In the genomic region with DNA sequence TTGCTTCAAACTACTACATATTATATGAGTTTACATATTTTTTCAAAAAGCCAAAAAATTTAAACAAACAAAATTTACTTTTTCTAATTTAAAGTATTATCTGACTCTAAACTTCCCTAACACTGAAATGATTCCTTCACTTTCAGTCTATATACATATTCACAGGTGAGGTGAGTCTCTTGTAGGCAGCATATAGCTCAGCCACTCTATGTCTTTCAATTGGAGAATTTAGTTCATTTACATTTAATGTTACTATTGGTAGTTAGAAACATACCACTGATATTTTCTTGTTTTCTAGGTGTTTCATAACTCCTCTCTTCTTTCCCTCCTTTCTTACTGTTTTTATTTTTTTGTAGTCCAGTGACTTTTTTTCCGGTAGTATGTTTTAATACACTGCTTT, we compare ENCODE assay signal across 28 cellular contexts.
"Had no signal": no experiment of that assay in that cellular context is flagged by ENCODE, and none has a peak within 500 bp of the region (broad histone marks: within the 10 kb centered on the region; RNA-seq: fewer than 3 reads in every experiment).

No MANE protein-coding gene starts in this region.

- FAIRE-seq: endometrium, endothelial cell of umbilical vein, frontal cortex had no signal

- H3K27me3 ChIP-seq: dorsolateral prefrontal cortex, esophagus muscularis mucosa, esophagus squamous epithelium, foreskin keratinocyte, gastrocnemius medialis, gastroesophageal sphincter, heart left ventricle, heart right ventricle, hepatocyte had no signal

- H3K36me3 ChIP-seq: esophagus muscularis mucosa, esophagus squamous epithelium, gastrocnemius medialis, gastroesophageal sphincter, heart left ventricle, heart right ventricle had no signal

- H3K27ac ChIP-seq: coronary artery, dorsolateral prefrontal cortex, epithelial cell of prostate, esophagus muscularis mucosa, esophagus squamous epithelium, foreskin keratinocyte, gastrocnemius medialis, gastroesophageal sphincter, heart left ventricle, heart right ventricle, hepatocyte had no signal

- H3K4me3 ChIP-seq: coronary artery, dorsolateral prefrontal cortex, esophagus muscularis mucosa, esophagus squamous epithelium, gastrocnemius medialis, gastroesophageal sphincter, heart left ventricle, heart right ventricle, hepatocyte had no signal

- H3K9me3 ChIP-seq: gastrocnemius medialis had no signal

- H3K79me2 ChIP-seq: hepatocyte had no signal

- H3K4me2 ChIP-seq: hepatocyte had no signal

- H3K4me1 ChIP-seq: esophagus muscularis mucosa, esophagus squamous epithelium, foreskin keratinocyte, gastrocnemius medialis, gastroesophageal sphincter, heart left ventricle, heart right ventricle had no signal

- H2AFZ ChIP-seq: hepatocyte had no signal

- ATAC-seq: effector memory CD8-positive, alpha-beta T cell; esophagus mucosa; foreskin keratinocyte; gastrocnemius medialis; gastroesophageal sphincter; heart left ventricle; heart right ventricle had no signal

- DNase-seq: cortex of kidney; dermis blood vessel endothelial cell; dorsolateral prefrontal cortex; effector CD4-positive, alpha-beta T cell; effector CD8-positive, alpha-beta T cell; effector memory CD4-positive, alpha-beta T cell; effector memory CD8-positive, alpha-beta T cell; endodermal cell; erythroblast; esophagus squamous epithelium; foreskin fibroblast; foreskin keratinocyte; foreskin melanocyte; gastrocnemius medialis; glutamatergic neuron; head of caudate nucleus; heart left ventricle; heart right ventricle; hippocampal formation had no signal
